Comparison of ENCODE assay signal across 9 cellular contexts in genomic region chr12:29309320-29309902, GRCh38.
DNase-seq lines count a peak whose midpoint lies in the region; ATAC-seq, FAIRE-seq and TF ChIP-seq lines count a peak whose summit lies in the region.
"Had no signal": no experiment of that assay in that cellular context is flagged by ENCODE, and none has a peak within 500 bp of the region (broad histone marks: within the 10 kb centered on the region; RNA-seq: fewer than 3 reads in every experiment).

No MANE protein-coding gene starts in this region.

- in situ Hi-C loops in SK-MEL-5 (cut with HindIII; ENCODE audit: low pct_unique_long_range_greater_than_20kb, low sequenced_read_pairs), result loop anchor here (25.0 kb wide), 1 partner anchor 178 kb away; the partner anchor contains the start of gene OVCH1

- peak; percentile 93 for FAIRE-seq in frontal cortex (lab: Jason Lieb, UNC)

- no peak overlapping the region for H3K27ac ChIP-seq in AG04450 (ENCODE audit: low read depth, low read length)

- TF ChIP-seq CTCF in AG04450 (IDR thresholded peaks at IDR 0.05; ENCODE audit: low read depth, low read length) (peak; percentile 57), GM12873 (IDR thresholded peaks at IDR 0.05; ENCODE audit: insufficient read depth, low read depth, low read length, missing control alignments) (peak; percentile 12)

- H3K27me3 ChIP-seq in AG04450 (ENCODE audit: control insufficient read depth, insufficient read depth, low read length), result no peaks in the 10 kb centered on the region

- H3K9me3 ChIP-seq in AG04450 (ENCODE audit: control insufficient read depth, insufficient read depth, low read length), result no peaks in the 10 kb centered on the region

- H3K4me3 ChIP-seq in AG04450 (ENCODE audit: low read depth, low read length), result no peak overlapping the region

- POLR2A ChIA-PET in AG04450 (lab: Yijun Ruan, JAX), result no interaction called here

- ATAC-seq in HG02678 (IDR thresholded peaks at IDR 0.05; ENCODE audit: unreplicated experiment) (no peak), GM21360 (IDR thresholded peaks at IDR 0.05; ENCODE audit: unreplicated experiment) (no peak), GM18861 (IDR thresholded peaks at IDR 0.05; ENCODE audit: unreplicated experiment) (no peak), HG02885 (IDR thresholded peaks at IDR 0.05; ENCODE audit: poor library complexity, unreplicated experiment) (no peak)

- CTCF ChIA-PET in AG04450 (lab: Charles Lee), result interaction anchor here (1.1 to 1.9 kb wide), 3 partner anchors 8 to 1535 kb away, joined by 3 to 12 read pairs (median 6); no protein-coding TSS in a partner anchor

- DNase-seq in AG04450 (ENCODE audit: low read depth, low spot score) (no peak), SK-MEL-5 (ENCODE audit: low read depth, low spot score) (peak; percentile 48), frontal cortex (ENCODE audit: low spot score in 2 of 2) (no peak)
- DNase-seq: activated gamma-delta T cell treated with Interleukin-2 at 50 U/mL for 16 hours had no signal
